ENCODE assay signal across 7 cellular contexts in genomic region chr7:91264083-91264923, GRCh38. TPM values are rescaled to one million over a fixed set of nuclear protein-coding genes. Genes with fewer than 3 reads are reported as not detected.
DNase-seq lines count a peak whose midpoint lies in the region; ATAC-seq and TF ChIP-seq lines count a peak whose summit lies in the region.

Gene FZD1, plus strand, starts transcription at chr7:91264433. Its CDS starts 448 bp downstream, at chr7:91264881.

- H3K4me3 Mint-ChIP-seq in brain, result peak within 1 kb of the TSS; percentile 91 to 96 (median 94)

- peaks cover 43% of the 10 kb centered on the region for H3K4me1 Mint-ChIP-seq in brain

- peaks cover 0 to 6% (median 3%) of the 10 kb centered on the region in 5 experiments for H3K9me3 Mint-ChIP-seq in brain

- in situ Hi-C loops in SK-MEL-5 (cut with HindIII; ENCODE audit: low pct_unique_long_range_greater_than_20kb, low sequenced_read_pairs), result no loop called here

- peaks cover 40% of the 10 kb centered on the region for H3K27me3 Mint-ChIP-seq in brain

- peak; percentile 21 for TF ChIP-seq POLR2A in GM15510 (IDR thresholded peaks at IDR 0.05; ENCODE audit: borderline replicate concordance, extremely low read depth, insufficient read length)

- DNase-seq in NCI-H1048 (lab: John Stamatoyannopoulos, UW) (peak; percentile 91), SK-MEL-5 (ENCODE audit: low read depth, low spot score) (peak; percentile 99), iPS DF 19.7 (ENCODE audit: low read depth, low spot score) (peak; percentile 83), renal cortical epithelial cell (ENCODE audit: low read depth) (peak; percentile 88)

- ATAC-seq in HG02678 (IDR thresholded peaks at IDR 0.05; ENCODE audit: unreplicated experiment), result peak; percentile 91

- peak within 1 kb of the TSS; percentile 95 to 98 (median 96) for H3K27ac Mint-ChIP-seq in brain

- peaks cover 20% of the 10 kb centered on the region for H3K36me3 Mint-ChIP-seq in brain

- TF ChIP-seq CTCF in brain (conservative IDR thresholded peaks at IDR 0.05), result no peak

RNA-seq across cellular contexts. Expression of gene FZD1, which starts in this region (rescaled TPM):
- total RNA-seq in SK-MEL-5 (2014; rRNA removed; shearing (Covaris generic)), result 3.1 and 3.4 TPM in 2 replicates
- 7.2 and 10.0 TPM in 2 replicates for polyA plus RNA-seq in SK-MEL-5 (2015; cell fraction: cytosol; rRNA removed)
- 2.5 TPM in 2 replicates for polyA plus RNA-seq in SK-MEL-5 (2015; cell fraction: nucleus; rRNA removed)
- polyA plus RNA-seq in brain (ENCODE audit: insufficient read depth, low read depth, low replicate concordance), result 14.4 TPM
- total RNA-seq in renal cortical epithelial cell, result 8.0 and 20.6 TPM in 2 replicates

Comparison
In these comparisons a context has a peak if more than half of its experiments do, and no peak if none do; other contexts are left out.
1. Peak in every context shown above with its lines: DNase-seq and ATAC-seq.